Comparison of ENCODE assay signal across 8 cellular contexts in the genomic region with DNA sequence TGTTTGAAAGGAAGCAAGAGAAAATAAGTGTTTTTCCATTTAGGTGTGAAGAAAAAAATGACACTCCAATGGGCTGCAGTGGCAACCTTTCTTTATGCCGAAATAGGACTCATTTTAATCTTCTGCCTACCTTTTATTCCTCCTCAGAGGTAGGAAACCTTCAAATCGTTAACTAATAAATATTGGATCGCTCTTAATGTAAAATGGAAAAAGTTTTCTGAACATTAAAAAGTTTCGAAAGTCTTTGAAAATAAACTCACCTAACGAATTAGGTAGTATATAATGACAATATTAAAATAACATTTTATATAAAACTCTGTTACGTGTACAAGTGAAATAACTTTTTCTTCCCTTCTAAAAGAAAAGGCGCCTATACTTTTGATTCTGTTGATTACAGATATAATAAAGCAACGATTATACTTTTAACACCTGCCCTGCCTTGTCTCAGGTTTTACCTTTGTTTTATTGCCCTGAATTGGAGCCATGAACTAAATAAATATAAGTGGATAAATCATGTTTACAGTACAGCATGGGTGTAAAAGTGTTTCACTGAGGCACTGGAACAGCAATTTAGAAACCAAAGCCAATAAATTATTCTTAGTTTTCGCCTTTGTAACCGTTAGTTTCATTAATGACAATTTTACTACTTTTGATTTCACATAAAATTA. TPM values are rescaled to one million over a fixed set of nuclear protein-coding genes. Genes with fewer than 3 reads are reported as not detected.
A peak's percentile ranks its signal among the peaks of the same experiment; 100 is the strongest.
DNase-seq lines count a peak whose midpoint lies in the region; ATAC-seq and TF ChIP-seq lines count a peak whose summit lies in the region.

No MANE protein-coding gene starts in this region.

- H3K4me1 ChIP-seq in HAP-1 (0 out of 2 replicates have a peak, but pooled peaks cover 4% of the 10 kb centered on the region), gastroesophageal sphincter (peaks cover 3 to 41% (median 6%) of the 10 kb centered on the region in 3 donors), skeletal muscle satellite cell (ENCODE audit: control insufficient read depth, insufficient read depth, low read length) (peaks cover 8% of the 10 kb centered on the region)

- DNase-seq in HAP-1 (ENCODE audit: low spot score in 2 of 2) (no peak), T-helper 17 cell (no peak), NCI-H510A treated with DMSO at 0.1 percent for 48 hours (lab: John Stamatoyannopoulos, UW) (no peak), GM20000 (ENCODE audit: low spot score) (no peak), MV-4-11 (lab: John Stamatoyannopoulos, UW) (no peak)

- H3K4me3 Mint-ChIP-seq in T-helper 17 cell: peak overlapping the region; percentile 88

- peak overlapping the region; percentile 88 to 97 (median 92) for H3K27ac ChIP-seq in gastroesophageal sphincter

- in situ Hi-C loops in HAP-1 (cut with MboI; ENCODE audit: low sequenced_read_pairs): no loop called here

- TF ChIP-seq POLR2A in gastroesophageal sphincter (IDR thresholded peaks at IDR 0.05): no peak

- 20 to 26% methylated on average over 10 of the region's 10 CpGs for WGBS in gastroesophageal sphincter (ENCODE audit: low coverage in 1 of 2), 2 donors

- peak overlapping the region; percentile 84 for H3K4me2 ChIP-seq in skeletal muscle satellite cell (ENCODE audit: low read length)

- ATAC-seq in T-helper 17 cell (no peak), gastroesophageal sphincter (no peak), HG03139 (IDR thresholded peaks at IDR 0.05; ENCODE audit: unreplicated experiment) (no peak)

- H3K36me3 Mint-ChIP-seq in T-helper 17 cell (ENCODE audit: low read depth): no peaks in the 10 kb centered on the region

- TF ChIP-seq EP300 in gastroesophageal sphincter (IDR thresholded peaks at IDR 0.05): no peak

- peak overlapping the region; percentile 60 for H3K27ac Mint-ChIP-seq in T-helper 17 cell

- H3K4me1 Mint-ChIP-seq in T-helper 17 cell: peaks cover 12% of the 10 kb centered on the region

- H3K4me3 ChIP-seq in HAP-1 (peak overlapping the region; percentile 67), gastroesophageal sphincter (peak overlapping the region; percentile 81 to 89), skeletal muscle satellite cell (ENCODE audit: low read length) (peak overlapping the region; percentile 95)

- TF ChIP-seq CTCF in gastroesophageal sphincter (IDR thresholded peaks at IDR 0.05): no peak
- TF ChIP-seq CTCF in GM20000 (IDR thresholded peaks at IDR 0.05; ENCODE audit: extremely low read depth, missing control alignments): no peak

- peak overlapping the region; percentile 95 for H3K9ac ChIP-seq in skeletal muscle satellite cell (ENCODE audit: low read depth, low read length)

- no peaks in the 10 kb centered on the region for H3K27me3 Mint-ChIP-seq in T-helper 17 cell

- no peaks in the 10 kb centered on the region for H3K9me3 ChIP-seq in HAP-1
- H3K9me3 ChIP-seq in T-helper 17 cell (ENCODE audit: control insufficient read depth, low read length, poor library complexity, severe bottlenecking): no peaks in the 10 kb centered on the region
- H3K9me3 ChIP-seq in gastroesophageal sphincter: no peaks in the 10 kb centered on the region
- no peaks in the 10 kb centered on the region for H3K9me3 ChIP-seq in skeletal muscle satellite cell (replicated peaks; ENCODE audit: low read length)

- H3K27me3 ChIP-seq in HAP-1 (ENCODE audit: low read depth) (no peaks in the 10 kb centered on the region), gastroesophageal sphincter (no peaks in the 10 kb centered on the region), skeletal muscle satellite cell (ENCODE audit: control insufficient read depth, insufficient read depth, low read length) (no peaks in the 10 kb centered on the region)

- H3K36me3 ChIP-seq in HAP-1 (replicated peaks) (peaks cover 9% of the 10 kb centered on the region; the same call in 1 of the 2 replicates), gastroesophageal sphincter (peaks cover 0 to 21% of the 10 kb centered on the region in 2 donors), skeletal muscle satellite cell (ENCODE audit: insufficient read depth, low read length) (peaks cover 8% of the 10 kb centered on the region)

RNA-seq across cellular contexts. Expression of a gene that starts 0.8 kb away (rescaled TPM):
- 10 to 100 TPM; 13.6 to 16.5 TPM for total RNA-seq in T-helper 17 cell
- 100 to 1,000 TPM; 125 to 199 (median 136) TPM for total RNA-seq in gastroesophageal sphincter
- 82.3 and 87.2 TPM in 2 replicates for total RNA-seq in skeletal muscle satellite cell (2012; rRNA removed)

RNA-seq across cellular contexts. Expression of a gene that starts 17.1 kb away (rescaled TPM):
- 10 to 100 TPM; 11.0 to 11.3 TPM for total RNA-seq in T-helper 17 cell
- 10 to 100 TPM in 1 of 4 donors, 1 to 10 TPM in 3; 4.0 to 14.8 (median 6.7) TPM for total RNA-seq in gastroesophageal sphincter
- total RNA-seq in skeletal muscle satellite cell (2012; rRNA removed): 5.9 and 7.1 TPM in 2 replicates

RNA-seq across cellular contexts. Expression of a gene that starts 17.1 kb away (rescaled TPM):
- total RNA-seq in T-helper 17 cell: 10 to 100 TPM; 54.8 to 87.4 TPM
- total RNA-seq in gastroesophageal sphincter: 10 to 100 TPM; 31.6 to 50.4 (median 41.1) TPM
- total RNA-seq in skeletal muscle satellite cell (2012; rRNA removed): 21.0 and 21.8 TPM in 2 replicates

Comparison
In these comparisons a context has a peak if more than half of its experiments do, and no peak if none do; other contexts are left out.
1. RNA of a gene that starts 0.8 kb away (total RNA-seq): 125 to 199 TPM in gastroesophageal sphincter; 13.6 to 16.5 TPM in T-helper 17 cell; every median in the first group is over 4 times any median in the second.
2. Peak in every context shown above with its lines, with median percentiles within 50 percentile points of each other: H3K4me3 ChIP-seq.